In the genomic region with DNA sequence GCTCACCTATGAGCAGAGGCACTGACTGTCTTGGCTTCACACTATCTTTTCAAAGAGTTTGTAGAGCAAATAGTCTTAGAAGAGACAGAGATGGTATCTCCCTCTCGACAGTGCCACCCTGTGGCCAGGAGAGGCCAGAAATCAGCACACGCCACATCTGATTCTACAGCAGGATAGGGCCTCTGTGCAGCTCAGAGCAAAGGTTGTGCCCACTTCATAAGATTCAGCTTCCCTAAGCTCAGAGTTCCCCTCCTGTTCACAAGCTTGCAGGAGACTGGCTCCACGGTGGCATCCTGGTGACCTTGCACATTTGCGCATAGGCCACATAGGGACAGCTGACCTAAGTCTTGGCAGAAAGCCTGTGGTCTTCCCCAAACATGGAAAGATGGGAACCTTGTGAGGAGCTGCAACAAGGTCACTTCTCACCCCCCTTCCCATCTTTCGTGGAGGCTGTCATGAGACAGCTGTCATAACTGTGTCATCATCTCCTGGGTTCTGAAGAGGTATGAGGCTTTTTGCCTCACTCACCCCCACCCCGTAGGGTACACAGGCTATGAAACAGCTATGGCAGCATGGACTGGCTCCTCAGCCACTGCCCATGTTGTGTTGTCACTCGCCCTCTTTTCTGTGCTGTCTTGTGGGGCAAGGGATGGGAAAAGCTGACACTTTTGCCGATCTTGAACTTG, we compare ENCODE assay signal across 8 cellular contexts. TPM values are rescaled to one million over a fixed set of nuclear protein-coding genes. Genes with fewer than 3 reads are reported as not detected.
A peak's percentile ranks its signal among the peaks of the same experiment; 100 is the strongest.
DNase-seq lines count a peak whose midpoint lies in the region; ATAC-seq and TF ChIP-seq lines count a peak whose summit lies in the region.

No MANE protein-coding gene starts in this region.

- H3K36me3 ChIP-seq in heart left ventricle = no peaks in the 10 kb centered on the region

- peak; percentile 84 to 85 for ATAC-seq in activated naive CD4-positive, alpha-beta T cell treated with anti-CD3 and anti-CD28 coated beads, Interleukin-2, amount 50 U/mL, for 72 hours
- ATAC-seq in heart left ventricle = peak; percentile 55 to 77 (median 69)
- no peak for ATAC-seq in GM21526 (IDR thresholded peaks at IDR 0.05; ENCODE audit: low FRiP score, unreplicated experiment)
- ATAC-seq in HG02678 (IDR thresholded peaks at IDR 0.05; ENCODE audit: unreplicated experiment) = no peak

- H3K4me1 ChIP-seq in heart left ventricle = peaks cover 0 to 26% (median 0%) of the 10 kb centered on the region in 12 donors

- H3K36me3 Mint-ChIP-seq in activated naive CD4-positive, alpha-beta T cell treated with anti-CD3 and anti-CD28 coated beads, Interleukin-2, amount 50 U/mL, for 72 hours = no peaks in the 10 kb centered on the region

- 51 to 55% (median 52%) methylated on average over 8 of the region's 8 CpGs for WGBS in heart left ventricle, 4 donors

- no peak overlapping the region for H3K27ac Mint-ChIP-seq in activated naive CD4-positive, alpha-beta T cell treated with anti-CD3 and anti-CD28 coated beads, Interleukin-2, amount 50 U/mL, for 72 hours

- no peak for TF ChIP-seq POLR2A in heart left ventricle (IDR thresholded peaks at IDR 0.05)

- intact Hi-C loops in heart left ventricle (cut with DNase I) = loop anchor here (1.0 to 10.0 kb wide), 9 partner anchors 114 to 277 kb away; no protein-coding TSS in a partner anchor

- no peaks in the 10 kb centered on the region for H3K9me3 Mint-ChIP-seq in activated naive CD4-positive, alpha-beta T cell treated with anti-CD3 and anti-CD28 coated beads, Interleukin-2, amount 50 U/mL, for 72 hours

- H3K27me3 ChIP-seq in heart left ventricle = peaks cover 0 to 18% (median 0%) of the 10 kb centered on the region in 9 donors

- no peaks in the 10 kb centered on the region for H3K9me3 ChIP-seq in heart left ventricle

- TF ChIP-seq CTCF in heart left ventricle (IDR thresholded peaks at IDR 0.05) = peak; percentile 40 to 74 (median 58)
- peak; percentile 84 for TF ChIP-seq CTCF in retinal pigment epithelial cell (conservative IDR thresholded peaks at IDR 0.05; ENCODE audit: low read depth, low read length)

- DNase-seq in GM03348 (ENCODE audit: low spot score) (peak; percentile 67), HT-29 (ENCODE audit: low spot score) (peak; percentile 87), SKM-1 (lab: John Stamatoyannopoulos, UW; ENCODE audit: unreplicated experiment) (peak; percentile 80), heart left ventricle (peak in 3 of 5 donors; percentile 17 to 51 (median 41)), retinal pigment epithelial cell (ENCODE audit: low read depth) (no peak)
- DNase-seq in activated naive CD4-positive, alpha-beta T cell treated with anti-CD3 and anti-CD28 coated beads, Interleukin-2, amount 50 U/mL, for 72 hours (ENCODE audit: low spot score in 2 of 2) = peak; percentile 58 to 66

- no peak overlapping the region for H3K27ac ChIP-seq in heart left ventricle

- H3K4me3 ChIP-seq in heart left ventricle (no peak overlapping the region), retinal pigment epithelial cell (ENCODE audit: low read length) (no peak overlapping the region)

RNA-seq across cellular contexts. Expression of a gene that starts 3.0 kb away (rescaled TPM):
- total RNA-seq in HT-29 (2014; rRNA removed; shearing (Covaris generic)) = not detected in 2 replicates
- total RNA-seq in activated naive CD4-positive, alpha-beta T cell treated with anti-CD3 and anti-CD28 coated beads, Interleukin-2, amount 50 U/mL, for 72 hours = not detected
- total RNA-seq in heart left ventricle = 1 to 10 TPM in 1 of 9 donors, under 1 TPM in 1, not detected in 7; 0.46 to 4.1 TPM
- under 1 TPM; 0.15 to 0.23 TPM for polyA plus RNA-seq in heart left ventricle

Comparison
In these comparisons a context has a peak if more than half of its experiments do, and no peak if none do; other contexts are left out.
1. ATAC-seq: peak in activated naive CD4-positive, alpha-beta T cell treated with anti-CD3 and anti-CD28 coated beads, Interleukin-2, amount 50 U/mL, for 72 hours (2 of 2) and heart left ventricle (4 of 4); none in GM21526 (single experiment) and HG02678 (single experiment).